ENCODE assay signal across 21 cellular contexts in the genomic region with DNA sequence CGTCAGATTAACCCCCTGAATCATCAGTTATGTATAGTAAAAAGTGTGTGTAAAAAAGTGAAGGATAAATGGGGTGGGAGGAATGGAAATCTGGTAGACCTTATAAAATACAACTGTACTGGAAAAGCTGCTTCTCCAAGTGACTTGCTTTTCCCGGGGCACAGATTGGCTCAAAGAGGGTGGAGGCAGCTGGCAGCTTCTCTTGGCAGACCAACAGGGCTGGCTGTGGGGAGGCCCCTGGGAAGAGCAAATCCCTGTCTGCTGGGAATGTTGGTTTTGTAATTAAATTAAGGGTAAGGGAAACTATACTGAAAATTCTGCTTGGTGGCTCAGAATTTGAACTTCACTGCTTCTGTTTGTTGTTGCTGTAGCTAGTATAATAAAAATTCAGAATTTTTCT.
DNase-seq lines count a peak whose midpoint lies in the region; ATAC-seq, FAIRE-seq and TF ChIP-seq lines count a peak whose summit lies in the region.
"Had no signal": no experiment of that assay in that cellular context is flagged by ENCODE, and none has a peak within 500 bp of the region (broad histone marks: within the 10 kb centered on the region; RNA-seq: fewer than 3 reads in every experiment).

No MANE protein-coding gene starts in this region.

- peak overlapping the region in 1 of 2 experiments; percentile 8; a peak in 1 of 4 replicates for H3K27ac ChIP-seq in SK-N-SH (ENCODE audit: low read depth in 2 of 2, low read length in 1 of 2)
- H3K27ac ChIP-seq: brain microvascular endothelial cell, neutrophil, stomach, upper lobe of left lung had no signal

- TF ChIP-seq CTCF in SK-N-SH (IDR thresholded peaks at IDR 0.05): no peak
- no peak for TF ChIP-seq CTCF in WTC11 (IDR thresholded peaks at IDR 0.05)

- peaks cover 15% of the 10 kb centered on the region for H3F3A ChIP-seq in SK-N-SH (replicated peaks; ENCODE audit: insufficient read depth)

- H4K20me1 ChIP-seq in SK-N-SH (ENCODE audit: insufficient read depth): no peaks in the 10 kb centered on the region

- peak; percentile 84 for DNase-seq in D341Med (ENCODE audit: low spot score)
- peak; percentile 29 to 73 for DNase-seq in NCI-H2081 (lab: John Stamatoyannopoulos, UW)
- DNase-seq in SK-N-SH: peak; percentile 42
- DNase-seq in myocyte (ENCODE audit: low read depth): peak; percentile 75
- no peak for DNase-seq in HTR-8/SVneo (ENCODE audit: insufficient read length, low spot score)
- no peak for DNase-seq in WTC11 (ENCODE audit: low spot score)
- no peak for DNase-seq in SK-N-DZ (ENCODE audit: low spot score)
- DNase-seq: activated CD8-positive, alpha-beta memory T cell treated with anti-CD3 and anti-CD28 coated beads, Interleukin-2, amount 50 U/mL, for 4 hours; activated effector memory CD4-positive, alpha-beta T cell treated with Interleukin-2 at 50 U/mL for 16 hours; activated naive CD8-positive, alpha-beta T cell treated with anti-CD3 and anti-CD28 coated beads, Interleukin-2, amount 50 U/mL, for 24 hours; brain microvascular endothelial cell; cortex of kidney; H9; NCI-H146; stimulated activated CD4-positive, alpha-beta T cell treated with anti-CD3 and anti-CD28 coated beads, Interleukin-4, amount 100 ng/mL, for 4 hours; stomach; upper lobe of left lung had no signal

- H3K36me3 Mint-ChIP-seq in WTC11: no peaks in the 10 kb centered on the region

- H3K27ac Mint-ChIP-seq in WTC11: no peak overlapping the region
- H3K27ac Mint-ChIP-seq: activated naive CD8-positive, alpha-beta T cell treated with anti-CD3 and anti-CD28 coated beads, Interleukin-2, amount 50 U/mL, for 24 hours had no signal

- H3K9me2 ChIP-seq in SK-N-SH: no peaks in the 10 kb centered on the region

- H3K36me3 ChIP-seq in SK-N-SH (replicated peaks in 1 of 2; ENCODE audit: control insufficient read depth in 1 of 2, insufficient read depth in 2 of 2, low read length in 1 of 2): no peaks in the 10 kb centered on the region
- H3K36me3 ChIP-seq: brain microvascular endothelial cell, neutrophil, stomach, upper lobe of left lung had no signal

- H3K4me3 Mint-ChIP-seq in WTC11: no peak overlapping the region
- H3K4me3 Mint-ChIP-seq: activated naive CD8-positive, alpha-beta T cell treated with anti-CD3 and anti-CD28 coated beads, Interleukin-2, amount 50 U/mL, for 24 hours; H9 had no signal

- no peaks in the 10 kb centered on the region for H3K79me2 ChIP-seq in SK-N-SH (ENCODE audit: insufficient read depth)

- H3K4me1 Mint-ChIP-seq in WTC11: peaks cover 41% of the 10 kb centered on the region

- CTCF ChIA-PET in SK-N-SH (lab: Yijun Ruan, JAX): interaction anchor here (1.8 kb wide), 1 partner anchor 205 kb away, joined by 8 read pairs; no protein-coding TSS in a partner anchor
- CTCF ChIA-PET in WTC11 (lab: Charles Lee): no interaction called here

- H3K27me3 ChIP-seq in SK-N-SH (ENCODE audit: insufficient read depth): no peaks in the 10 kb centered on the region
- H3K27me3 ChIP-seq: brain microvascular endothelial cell, neutrophil, stomach, upper lobe of left lung had no signal

- no peak for ATAC-seq in HG03108 (IDR thresholded peaks at IDR 0.05; ENCODE audit: unreplicated experiment)
- ATAC-seq in WTC11: no peak
- ATAC-seq: activated naive CD8-positive, alpha-beta T cell treated with anti-CD3 and anti-CD28 coated beads, Interleukin-2, amount 50 U/mL, for 24 hours; HepG2 had no signal

- TF ChIP-seq RAD21 in SK-N-SH (IDR thresholded peaks at IDR 0.05; ENCODE audit: low read length): no peak

- peaks cover 6 to 28% of the 10 kb centered on the region in 2 experiments; a peak in 3 of 4 replicates for H3K4me1 ChIP-seq in SK-N-SH (ENCODE audit: control insufficient read depth in 1 of 2, insufficient read depth in 2 of 2, low read depth in 1 of 2, low read length in 1 of 2)

- H3K9me3 ChIP-seq in SK-N-SH: no peaks in the 10 kb centered on the region
- H3K9me3 ChIP-seq: neutrophil, stomach, upper lobe of left lung had no signal

- H3K27me3 Mint-ChIP-seq in WTC11 (ENCODE audit: low read depth): peaks cover 3% of the 10 kb centered on the region
- H3K27me3 Mint-ChIP-seq: activated naive CD8-positive, alpha-beta T cell treated with anti-CD3 and anti-CD28 coated beads, Interleukin-2, amount 50 U/mL, for 24 hours had no signal

- FAIRE-seq in HTR-8/SVneo (lab: Jason Lieb, UNC): no peak
- FAIRE-seq: HepG2, TTC549 had no signal

- no peak overlapping the region for H3K4me3 ChIP-seq in SK-N-SH (ENCODE audit: low read depth in 2 of 2, low read length in 1 of 2)
- H3K4me3 ChIP-seq: stomach, upper lobe of left lung had no signal

- H2AFZ ChIP-seq in SK-N-SH (ENCODE audit: low read depth): no peak overlapping the region; the same call in 1 of the 2 replicates

- H3K9ac ChIP-seq in SK-N-SH: no peak overlapping the region

- POLR2A ChIA-PET in SK-N-SH (lab: Yijun Ruan, JAX) (no interaction called here), WTC11 (lab: Charles Lee) (no interaction called here)

- no peak overlapping the region for H3K4me2 ChIP-seq in SK-N-SH

- H3K9me3 Mint-ChIP-seq in WTC11: no peaks in the 10 kb centered on the region
- H3K9me3 Mint-ChIP-seq: activated naive CD8-positive, alpha-beta T cell treated with anti-CD3 and anti-CD28 coated beads, Interleukin-2, amount 50 U/mL, for 24 hours; H9 had no signal

- 36% methylated on average over 2 of the region's 2 CpGs for WGBS in SK-N-SH (ENCODE audit: low lambda C conversion rate)

- no peak for TF ChIP-seq EP300 in SK-N-SH (IDR thresholded peaks at IDR 0.05; ENCODE audit: borderline replicate concordance in 1 of 2, low read depth in 1 of 2, low read length in 1 of 2)

TF ChIP-seq in SK-N-SH, 30 proteins besides CTCF, POLR2A, EP300 and RAD21 (continues in another document):
- TF ChIP-seq, protein P1, sequence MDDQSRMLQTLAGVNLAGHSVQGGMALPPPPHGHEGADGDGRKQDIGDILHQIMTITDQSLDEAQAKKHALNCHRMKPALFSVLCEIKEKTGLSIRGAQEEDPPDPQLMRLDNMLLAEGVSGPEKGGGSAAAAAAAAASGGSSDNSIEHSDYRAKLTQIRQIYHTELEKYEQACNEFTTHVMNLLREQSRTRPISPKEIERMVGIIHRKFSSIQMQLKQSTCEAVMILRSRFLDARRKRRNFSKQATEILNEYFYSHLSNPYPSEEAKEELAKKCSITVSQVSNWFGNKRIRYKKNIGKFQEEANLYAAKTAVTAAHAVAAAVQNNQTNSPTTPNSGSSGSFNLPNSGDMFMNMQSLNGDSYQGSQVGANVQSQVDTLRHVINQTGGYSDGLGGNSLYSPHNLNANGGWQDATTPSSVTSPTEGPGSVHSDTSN (IDR thresholded peaks at IDR 0.05): no peak
- TF ChIP-seq MXI1 (IDR thresholded peaks at IDR 0.05; ENCODE audit: low read depth, low read length) (no peak), POLR2AphosphoS5 (IDR thresholded peaks at IDR 0.05; ENCODE audit: low read depth, low read length) (no peak), FOSL2 (IDR thresholded peaks at IDR 0.05; ENCODE audit: borderline replicate concordance, low read depth) (no peak), TAF1 (IDR thresholded peaks at IDR 0.05; ENCODE audit: borderline replicate concordance, low read depth, low read length) (no peak), CHD2 (IDR thresholded peaks at IDR 0.05; ENCODE audit: low read length, partially characterized antibody) (no peak)
- TF ChIP-seq, protein P2, sequence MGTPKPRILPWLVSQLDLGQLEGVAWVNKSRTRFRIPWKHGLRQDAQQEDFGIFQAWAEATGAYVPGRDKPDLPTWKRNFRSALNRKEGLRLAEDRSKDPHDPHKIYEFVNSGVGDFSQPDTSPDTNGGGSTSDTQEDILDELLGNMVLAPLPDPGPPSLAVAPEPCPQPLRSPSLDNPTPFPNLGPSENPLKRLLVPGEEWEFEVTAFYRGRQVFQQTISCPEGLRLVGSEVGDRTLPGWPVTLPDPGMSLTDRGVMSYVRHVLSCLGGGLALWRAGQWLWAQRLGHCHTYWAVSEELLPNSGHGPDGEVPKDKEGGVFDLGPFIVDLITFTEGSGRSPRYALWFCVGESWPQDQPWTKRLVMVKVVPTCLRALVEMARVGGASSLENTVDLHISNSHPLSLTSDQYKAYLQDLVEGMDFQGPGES (IDR thresholded peaks at IDR 0.05; ENCODE audit: low read depth, low read length): no peak
- TF ChIP-seq, protein P3, sequence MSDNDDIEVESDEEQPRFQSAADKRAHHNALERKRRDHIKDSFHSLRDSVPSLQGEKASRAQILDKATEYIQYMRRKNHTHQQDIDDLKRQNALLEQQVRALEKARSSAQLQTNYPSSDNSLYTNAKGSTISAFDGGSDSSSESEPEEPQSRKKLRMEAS (IDR thresholded peaks at IDR 0.05; ENCODE audit: low read depth): no peak

TF ChIP-seq in WTC11, 78 proteins besides CTCF, POLR2A, EP300 and RAD21 (continues in another document):
- TF ChIP-seq, protein P4, sequence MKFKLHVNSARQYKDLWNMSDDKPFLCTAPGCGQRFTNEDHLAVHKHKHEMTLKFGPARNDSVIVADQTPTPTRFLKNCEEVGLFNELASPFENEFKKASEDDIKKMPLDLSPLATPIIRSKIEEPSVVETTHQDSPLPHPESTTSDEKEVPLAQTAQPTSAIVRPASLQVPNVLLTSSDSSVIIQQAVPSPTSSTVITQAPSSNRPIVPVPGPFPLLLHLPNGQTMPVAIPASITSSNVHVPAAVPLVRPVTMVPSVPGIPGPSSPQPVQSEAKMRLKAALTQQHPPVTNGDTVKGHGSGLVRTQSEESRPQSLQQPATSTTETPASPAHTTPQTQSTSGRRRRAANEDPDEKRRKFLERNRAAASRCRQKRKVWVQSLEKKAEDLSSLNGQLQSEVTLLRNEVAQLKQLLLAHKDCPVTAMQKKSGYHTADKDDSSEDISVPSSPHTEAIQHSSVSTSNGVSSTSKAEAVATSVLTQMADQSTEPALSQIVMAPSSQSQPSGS (CRISPR knock-in tag; IDR thresholded peaks at IDR 0.05; ENCODE audit: borderline replicate concordance, low read depth): no peak
- TF ChIP-seq, protein P5, sequence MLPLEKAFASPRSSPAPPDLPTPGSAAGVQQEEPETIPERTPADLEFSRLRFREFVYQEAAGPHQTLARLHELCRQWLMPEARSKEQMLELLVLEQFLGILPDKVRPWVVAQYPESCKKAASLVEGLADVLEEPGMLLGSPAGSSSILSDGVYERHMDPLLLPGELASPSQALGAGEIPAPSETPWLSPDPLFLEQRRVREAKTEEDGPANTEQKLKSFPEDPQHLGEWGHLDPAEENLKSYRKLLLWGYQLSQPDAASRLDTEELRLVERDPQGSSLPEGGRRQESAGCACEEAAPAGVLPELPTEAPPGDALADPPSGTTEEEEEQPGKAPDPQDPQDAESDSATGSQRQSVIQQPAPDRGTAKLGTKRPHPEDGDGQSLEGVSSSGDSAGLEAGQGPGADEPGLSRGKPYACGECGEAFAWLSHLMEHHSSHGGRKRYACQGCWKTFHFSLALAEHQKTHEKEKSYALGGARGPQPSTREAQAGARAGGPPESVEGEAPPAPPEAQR (CRISPR knock-in tag; IDR thresholded peaks at IDR 0.05): no peak
- TF ChIP-seq ZNF121 (CRISPR knock-in tag; IDR thresholded peaks at IDR 0.05): no peak

Comparison
In these comparisons a context has a peak if more than half of its experiments do, and no peak if none do; other contexts are left out.
1. DNase-seq: peak in D341Med (single experiment), NCI-H2081 (2 of 2), SK-N-SH (single experiment) and myocyte (single experiment); none in HTR-8/SVneo (single experiment), WTC11 (single experiment) and SK-N-DZ (single experiment).